1 cellular context compared by ENCODE assay signal in the genomic region with DNA sequence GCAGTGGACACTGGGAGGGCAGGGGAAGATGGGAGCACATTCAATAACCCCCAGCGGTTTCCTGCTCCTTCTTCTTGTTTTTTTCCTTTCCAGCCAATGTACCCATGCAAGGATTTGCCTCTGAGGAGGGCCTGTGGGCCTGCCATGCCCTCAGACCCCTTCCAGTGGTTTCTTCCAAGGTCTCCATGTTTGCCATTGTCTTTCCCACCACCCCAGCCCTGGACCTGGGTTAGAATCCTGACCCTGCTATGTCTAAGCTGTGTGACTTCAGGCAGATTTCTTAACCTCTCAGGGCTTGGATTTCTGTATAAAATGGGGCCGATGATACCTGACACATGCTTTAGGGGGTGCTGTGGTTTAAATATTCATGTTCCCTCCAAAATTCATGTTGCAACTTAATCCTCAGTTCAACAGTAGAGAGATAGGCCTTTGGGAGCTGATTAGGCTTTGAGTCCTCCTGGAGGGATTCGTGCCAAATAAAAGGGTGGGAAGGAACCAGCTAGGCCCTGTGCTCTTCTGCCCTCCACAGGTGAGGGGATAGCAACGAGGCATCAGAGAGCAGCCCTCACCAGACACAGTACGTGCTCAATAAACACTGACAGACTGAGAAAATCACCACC.
TF ChIP-seq lines count a peak whose summit lies in the region.

No MANE protein-coding gene starts in this region.

TF ChIP-seq in K562, 482 proteins besides CTCF, POLR2A, EP300 and RAD21 (continued from another document):
- TF ChIP-seq ARID2 (IDR thresholded peaks at IDR 0.05) = no peak
- TF ChIP-seq, protein P1, sequence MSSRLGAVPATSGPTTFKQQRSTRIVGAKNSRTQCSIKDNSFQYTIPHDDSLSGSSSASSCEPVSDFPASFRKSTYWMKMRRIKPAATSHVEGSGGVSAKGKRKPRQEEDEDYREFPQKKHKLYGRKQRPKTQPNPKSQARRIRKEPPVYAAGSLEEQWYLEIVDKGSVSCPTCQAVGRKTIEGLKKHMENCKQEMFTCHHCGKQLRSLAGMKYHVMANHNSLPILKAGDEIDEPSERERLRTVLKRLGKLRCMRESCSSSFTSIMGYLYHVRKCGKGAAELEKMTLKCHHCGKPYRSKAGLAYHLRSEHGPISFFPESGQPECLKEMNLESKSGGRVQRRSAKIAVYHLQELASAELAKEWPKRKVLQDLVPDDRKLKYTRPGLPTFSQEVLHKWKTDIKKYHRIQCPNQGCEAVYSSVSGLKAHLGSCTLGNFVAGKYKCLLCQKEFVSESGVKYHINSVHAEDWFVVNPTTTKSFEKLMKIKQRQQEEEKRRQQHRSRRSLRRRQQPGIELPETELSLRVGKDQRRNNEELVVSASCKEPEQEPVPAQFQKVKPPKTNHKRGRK (tag; IDR thresholded peaks at IDR 0.05) = no peak
- TF ChIP-seq TCFL5 (CRISPR knock-in tag; conservative IDR thresholded peaks at IDR 0.05) = no peak
- TF ChIP-seq MTA3 (IDR thresholded peaks at IDR 0.05; ENCODE audit: borderline replicate concordance) = no peak
- no peak for TF ChIP-seq CHD4 (IDR thresholded peaks at IDR 0.05; ENCODE audit: insufficient read depth, insufficient replicate concordance, low read depth, low read length, poor library complexity, severe bottlenecking)
- TF ChIP-seq, protein P2, sequence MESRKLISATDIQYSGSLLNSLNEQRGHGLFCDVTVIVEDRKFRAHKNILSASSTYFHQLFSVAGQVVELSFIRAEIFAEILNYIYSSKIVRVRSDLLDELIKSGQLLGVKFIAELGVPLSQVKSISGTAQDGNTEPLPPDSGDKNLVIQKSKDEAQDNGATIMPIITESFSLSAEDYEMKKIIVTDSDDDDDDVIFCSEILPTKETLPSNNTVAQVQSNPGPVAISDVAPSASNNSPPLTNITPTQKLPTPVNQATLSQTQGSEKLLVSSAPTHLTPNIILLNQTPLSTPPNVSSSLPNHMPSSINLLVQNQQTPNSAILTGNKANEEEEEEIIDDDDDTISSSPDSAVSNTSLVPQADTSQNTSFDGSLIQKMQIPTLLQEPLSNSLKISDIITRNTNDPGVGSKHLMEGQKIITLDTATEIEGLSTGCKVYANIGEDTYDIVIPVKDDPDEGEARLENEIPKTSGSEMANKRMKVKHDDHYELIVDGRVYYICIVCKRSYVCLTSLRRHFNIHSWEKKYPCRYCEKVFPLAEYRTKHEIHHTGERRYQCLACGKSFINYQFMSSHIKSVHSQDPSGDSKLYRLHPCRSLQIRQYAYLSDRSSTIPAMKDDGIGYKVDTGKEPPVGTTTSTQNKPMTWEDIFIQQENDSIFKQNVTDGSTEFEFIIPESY (CRISPR knock-in tag; IDR thresholded peaks at IDR 0.05) = 0 out of 2 replicates have a peak, but pooled peaks have one; percentile 2
- TF ChIP-seq ZNF12 (CRISPR knock-in tag; IDR thresholded peaks at IDR 0.05) = no peak
- TF ChIP-seq ZNF76 (CRISPR knock-in tag; IDR thresholded peaks at IDR 0.05; ENCODE audit: borderline replicate concordance) = no peak
- TF ChIP-seq ATF7 (IDR thresholded peaks at IDR 0.05) = no peak
- no peak for TF ChIP-seq KDM5B (IDR thresholded peaks at IDR 0.05; ENCODE audit: insufficient replicate concordance, low read depth, low read length)
- TF ChIP-seq MAFK (IDR thresholded peaks at IDR 0.05; ENCODE audit: low read length) = no peak
